ENCODE assay signal across 8 cellular contexts in the genomic region with DNA sequence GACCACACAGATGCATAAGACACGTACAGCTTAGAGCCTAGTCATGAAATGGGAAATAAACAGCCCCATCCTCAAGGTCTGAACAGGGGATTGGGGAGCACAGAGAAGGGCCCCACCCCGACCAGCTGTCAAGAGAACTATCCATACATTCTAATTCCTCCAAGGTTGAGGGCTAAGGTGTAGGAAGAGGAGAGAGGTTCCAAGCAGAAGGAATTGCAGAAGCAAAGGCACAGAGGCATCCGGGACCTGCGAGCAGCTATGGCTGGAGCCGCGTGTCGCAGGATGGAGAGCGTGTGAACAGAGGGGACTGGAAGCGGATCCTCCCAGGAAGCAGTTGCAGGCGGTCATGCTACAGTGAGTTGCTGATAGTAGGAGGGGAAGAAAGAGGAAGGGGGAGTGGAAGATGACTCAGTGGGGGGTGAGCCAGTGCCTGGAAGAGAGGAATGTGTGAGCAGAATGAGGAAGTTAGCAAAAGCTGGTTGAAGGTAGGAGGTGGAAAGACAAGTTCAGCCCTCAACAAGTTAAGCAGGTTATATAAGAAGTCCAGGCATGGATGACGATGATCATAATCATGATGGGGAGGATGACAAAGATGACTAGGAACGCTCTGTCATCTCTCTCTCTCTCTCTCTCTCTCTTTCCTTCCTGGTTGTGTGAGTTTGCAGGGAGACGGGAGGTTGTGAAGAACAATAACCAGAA.
DNase-seq lines count a peak whose midpoint lies in the region; ATAC-seq and TF ChIP-seq lines count a peak whose summit lies in the region.

No MANE protein-coding gene starts in this region.

- H3K36me3 Mint-ChIP-seq in neural crest cell (ENCODE audit: low read depth): no peaks in the 10 kb centered on the region

- H3K9ac ChIP-seq in GM23248 (peak overlapping the region; percentile 67), fibroblast of lung (ENCODE audit: insufficient read depth, low read length) (no peak overlapping the region)

- no peak overlapping the region for H3K4me3 Mint-ChIP-seq in neural crest cell

- H3K4me2 ChIP-seq in GM23248 (ENCODE audit: unreplicated experiment): peak overlapping the region; percentile 29
- no peak overlapping the region for H3K4me2 ChIP-seq in fibroblast of lung (ENCODE audit: extremely low read depth, insufficient read depth, low read length)

- in situ Hi-C loops in GM23248 (cut with MboI): no loop called here

- H3K79me2 ChIP-seq in GM23248 (ENCODE audit: insufficient read depth) (no peaks in the 10 kb centered on the region), fibroblast of lung (ENCODE audit: control insufficient read depth, insufficient read depth, low read length) (no peaks in the 10 kb centered on the region)

- peak overlapping the region; percentile 84 for H2AFZ ChIP-seq in GM23248
- peak overlapping the region; percentile 4 for H2AFZ ChIP-seq in fibroblast of lung (ENCODE audit: low read length)

- TF ChIP-seq CTCF in fibroblast of lung (conservative IDR thresholded peaks at IDR 0.05 in 1 of 2, IDR thresholded peaks at IDR 0.05 in 1 of 2; ENCODE audit: low read depth in 1 of 2, low read length in 2 of 2) (no peak), neural crest cell (conservative IDR thresholded peaks at IDR 0.05) (no peak)

- H3F3A ChIP-seq in GM23248 (ENCODE audit: insufficient read depth): 0 out of 2 replicates have a peak, but pooled peaks cover 6% of the 10 kb centered on the region

- no peaks in the 10 kb centered on the region for H3K27me3 Mint-ChIP-seq in neural crest cell (ENCODE audit: low read depth)

- peak overlapping the region; percentile 67 for H3K27ac ChIP-seq in GM23248
- no peak overlapping the region for H3K27ac ChIP-seq in fibroblast of lung (ENCODE audit: insufficient read depth, low read length)

- DNase-seq in GM23248 (peak; percentile 80), SIG-M5 treated with dmso at 0.1 percent for 504 hours (lab: John Stamatoyannopoulos, UW; ENCODE audit: unreplicated experiment) (peak; percentile 98), fibroblast of lung (ENCODE audit: low read depth in 2 of 2) (peak; percentile 51 to 82), neural crest cell (ENCODE audit: low read depth, low spot score) (no peak), NCI-H2227 treated with DMSO at 0.1 percent for 48 hours (lab: John Stamatoyannopoulos, UW) (no peak)
- no peak for DNase-seq in activated CD4-positive, alpha-beta T cell treated with anti-CD3 and anti-CD28 coated beads for 48 hours
- DNase-seq in activated CD4-positive, alpha-beta T cell treated with anti-CD3 and anti-CD28 coated beads for 1 hour: no peak

- H3K4me1 ChIP-seq in GM23248 (ENCODE audit: insufficient read depth): peaks cover 34% of the 10 kb centered on the region
- H3K4me1 ChIP-seq in fibroblast of lung (ENCODE audit: control insufficient read depth, extremely low read depth, insufficient read depth, low read length): peaks cover 3% of the 10 kb centered on the region

- H3K9me2 ChIP-seq in GM23248 (ENCODE audit: insufficient read depth): no peaks in the 10 kb centered on the region

- H3K9me3 ChIP-seq in GM23248 (ENCODE audit: low read depth) (no peaks in the 10 kb centered on the region), fibroblast of lung (ENCODE audit: control insufficient read depth, insufficient read depth, low read depth, low read length) (no peaks in the 10 kb centered on the region)

- WGBS in GM23248 (ENCODE audit: low coverage in 1 of 2, low lambda C conversion rate in 2 of 2, missing lambda C conversion rate in 2 of 2), 2 experiments: 46 to 57% methylated on average over 13 of the region's 13 CpGs

- H3K27ac Mint-ChIP-seq in neural crest cell (ENCODE audit: unreplicated experiment): peak overlapping the region; percentile 43

- no peak overlapping the region for H3K4me3 ChIP-seq in GM23248
- no peak overlapping the region for H3K4me3 ChIP-seq in fibroblast of lung (replicated peaks in 1 of 4; ENCODE audit: control extremely low read depth in 1 of 4, insufficient read depth in 1 of 4, low read depth in 3 of 4, low read length in 4 of 4)

- H4K20me1 ChIP-seq in GM23248 (ENCODE audit: insufficient read depth) (no peaks in the 10 kb centered on the region), fibroblast of lung (ENCODE audit: control insufficient read depth, extremely low read depth, insufficient read depth, low read length) (no peaks in the 10 kb centered on the region)

- H3K27me3 ChIP-seq in GM23248 (replicated peaks; ENCODE audit: insufficient read depth) (no peaks in the 10 kb centered on the region), fibroblast of lung (ENCODE audit: control insufficient read depth, insufficient read depth, low read length) (no peaks in the 10 kb centered on the region)

- no peaks in the 10 kb centered on the region for H3K9me3 Mint-ChIP-seq in neural crest cell

- peaks cover 58% of the 10 kb centered on the region for H3K4me1 Mint-ChIP-seq in neural crest cell

- no peak for ATAC-seq in HG02623 (IDR thresholded peaks at IDR 0.05; ENCODE audit: unreplicated experiment)

- H3K36me3 ChIP-seq in GM23248 (ENCODE audit: low read depth) (no peaks in the 10 kb centered on the region), fibroblast of lung (ENCODE audit: control insufficient read depth, insufficient read depth, low read length) (no peaks in the 10 kb centered on the region)

Comparison
In these comparisons a context has a peak if more than half of its experiments do, and no peak if none do; other contexts are left out.
1. DNase-seq: peak in GM23248 (single experiment), SIG-M5 treated with dmso at 0.1 percent for 504 hours (single experiment) and fibroblast of lung (2 of 2); none in neural crest cell (single experiment), activated CD4-positive, alpha-beta T cell treated with anti-CD3 and anti-CD28 coated beads for 48 hours (single experiment), NCI-H2227 treated with DMSO at 0.1 percent for 48 hours (single experiment) and activated CD4-positive, alpha-beta T cell treated with anti-CD3 and anti-CD28 coated beads for 1 hour (single experiment).